ENCODE assay signal across 33 cellular contexts in the genomic region with DNA sequence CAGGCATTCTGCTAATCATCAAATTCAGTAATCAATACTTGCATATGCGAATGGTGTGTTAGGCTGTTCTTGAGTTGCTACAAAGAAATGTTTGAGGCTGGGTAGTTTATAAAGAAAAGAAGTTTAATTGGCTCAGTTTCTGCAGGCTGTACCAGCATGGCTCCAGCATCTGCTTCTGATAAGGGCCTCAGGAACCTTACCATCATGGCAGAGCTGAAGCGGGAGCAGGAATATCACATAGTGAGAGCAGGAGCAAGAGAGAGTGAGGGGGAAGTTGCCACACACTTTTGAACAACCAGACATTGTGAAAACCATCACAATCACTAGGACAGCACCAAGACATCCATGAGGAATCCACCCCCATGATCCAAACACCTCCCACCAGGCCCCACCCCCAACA.
DNase-seq lines count a peak whose midpoint lies in the region; TF ChIP-seq lines count a peak whose summit lies in the region.
"Had no signal": no experiment of that assay in that cellular context is flagged by ENCODE, and none has a peak within 500 bp of the region (broad histone marks: within the 10 kb centered on the region; RNA-seq: fewer than 3 reads in every experiment).

No MANE protein-coding gene starts in this region.

- H3K9me3 Mint-ChIP-seq in neural progenitor cell, result no peaks in the 10 kb centered on the region
- no peaks in the 10 kb centered on the region for H3K9me3 Mint-ChIP-seq in T-helper 2 cell treated with Interferon-gamma antibody and Interleukin-4, amounts not matched to agents 5 μg/mL and 100 μg/mL, for 36 hours

- no peaks in the 10 kb centered on the region for H3K36me3 Mint-ChIP-seq in neural progenitor cell
- H3K36me3 Mint-ChIP-seq in T-helper 2 cell treated with Interferon-gamma antibody and Interleukin-4, amounts not matched to agents 5 μg/mL and 100 μg/mL, for 36 hours (ENCODE audit: low read depth), result no peaks in the 10 kb centered on the region
- H3K36me3 Mint-ChIP-seq: CD14-positive monocyte; CD4-positive, alpha-beta memory T cell; CD4-positive, CD25-positive, alpha-beta regulatory T cell; CD8-positive, alpha-beta memory T cell; CD8-positive, alpha-beta T cell had no signal

- no CpG with 5 or more reads among the region's 2 CpGs for WGBS in mesendoderm (ENCODE audit: extremely low coverage, insufficient coverage, low lambda C conversion rate)
- WGBS in trophoblast cell (ENCODE audit: extremely low coverage, insufficient coverage, insufficient read length), result no CpG with 5 or more reads among the region's 2 CpGs

- no peak overlapping the region for H2BK15ac ChIP-seq in mesendoderm (replicated peaks; ENCODE audit: low read depth)

- H3K4me2 ChIP-seq in mesendoderm (ENCODE audit: low read length), result no peak overlapping the region
- no peak overlapping the region for H3K4me2 ChIP-seq in neural progenitor cell
- no peak overlapping the region for H3K4me2 ChIP-seq in trophoblast cell (ENCODE audit: low read length)
- H3K4me2 ChIP-seq: A549; BLaER1; BLaER1 treated with 17β-estradiol and CSF1 and Interleukin-3, amounts not matched to agents 10 nM and 100 nM had no signal

- H3K4me1 Mint-ChIP-seq in neural progenitor cell, result no peaks in the 10 kb centered on the region
- no peaks in the 10 kb centered on the region for H3K4me1 Mint-ChIP-seq in T-helper 2 cell treated with Interferon-gamma antibody and Interleukin-4, amounts not matched to agents 5 μg/mL and 100 μg/mL, for 36 hours (ENCODE audit: low read depth)
- H3K4me1 Mint-ChIP-seq: B cell; CD14-positive monocyte; CD4-positive, alpha-beta memory T cell; CD4-positive, CD25-positive, alpha-beta regulatory T cell; CD8-positive, alpha-beta memory T cell had no signal

- H4K91ac ChIP-seq in trophoblast cell (ENCODE audit: low read depth, low read length), result no peak overlapping the region

- H3K9ac ChIP-seq in mesendoderm (ENCODE audit: low read length) (no peak overlapping the region), neural progenitor cell (no peak overlapping the region), trophoblast cell (ENCODE audit: low read length) (no peak overlapping the region)
- H3K9ac ChIP-seq: BLaER1; BLaER1 treated with 17β-estradiol and CSF1 and Interleukin-3, amounts not matched to agents 10 nM and 100 nM had no signal

- H3K14ac ChIP-seq in trophoblast cell (ENCODE audit: low read length), result no peak overlapping the region

- H2BK5ac ChIP-seq in mesendoderm (ENCODE audit: low read length) (no peak overlapping the region), trophoblast cell (ENCODE audit: low read depth, low read length, poor library complexity) (no peak overlapping the region)

- peak overlapping the region; percentile 76 for H4K8ac ChIP-seq in mesendoderm (ENCODE audit: low read depth, low read length)
- H4K8ac ChIP-seq in trophoblast cell (ENCODE audit: low read depth, low read length), result no peak overlapping the region

- H3K4me3 ChIP-seq in mesendoderm (ENCODE audit: low read length), result no peak overlapping the region
- no peak overlapping the region for H3K4me3 ChIP-seq in neural progenitor cell
- H3K4me3 ChIP-seq in trophoblast cell (ENCODE audit: low read depth, low read length), result no peak overlapping the region
- H3K4me3 ChIP-seq: A549; BLaER1; BLaER1 treated with 17β-estradiol and CSF1 and Interleukin-3, amounts not matched to agents 10 nM and 100 nM had no signal

- H3K18ac ChIP-seq in mesendoderm (ENCODE audit: low read length) (no peak overlapping the region), trophoblast cell (ENCODE audit: low read length) (no peak overlapping the region)

- no peak overlapping the region for H3K23ac ChIP-seq in mesendoderm (ENCODE audit: low read length)
- no peak overlapping the region for H3K23ac ChIP-seq in trophoblast cell (ENCODE audit: low read length)

- H3K4ac ChIP-seq in mesendoderm (ENCODE audit: low read depth, low read length) (no peak overlapping the region), trophoblast cell (ENCODE audit: low read depth, low read length) (no peak overlapping the region)

- H3K27me3 ChIP-seq in mesendoderm (ENCODE audit: insufficient read depth, low read length, poor library complexity) (no peaks in the 10 kb centered on the region), neural progenitor cell (no peaks in the 10 kb centered on the region), trophoblast cell (ENCODE audit: insufficient read depth, low read length) (no peaks in the 10 kb centered on the region)
- H3K27me3 ChIP-seq: BE2C; BLaER1; BLaER1 treated with 17β-estradiol and CSF1 and Interleukin-3, amounts not matched to agents 10 nM and 100 nM had no signal

- H4K12ac ChIP-seq in trophoblast cell (ENCODE audit: low read depth, low read length), result no peak overlapping the region

- H3K4me1 ChIP-seq in mesendoderm (ENCODE audit: control insufficient read depth, low read depth, low read length) (no peaks in the 10 kb centered on the region), neural progenitor cell (no peaks in the 10 kb centered on the region), trophoblast cell (ENCODE audit: control insufficient read depth in 1 of 2, insufficient read depth in 2 of 2, low read length in 2 of 2) (no peaks in the 10 kb centered on the region)
- H3K4me1 ChIP-seq: A549; BE2C; BLaER1; BLaER1 treated with 17β-estradiol and CSF1 and Interleukin-3, amounts not matched to agents 10 nM and 100 nM had no signal

- H3K4me3 Mint-ChIP-seq in neural progenitor cell, result no peak overlapping the region
- no peak overlapping the region for H3K4me3 Mint-ChIP-seq in T-helper 2 cell treated with Interferon-gamma antibody and Interleukin-4, amounts not matched to agents 5 μg/mL and 100 μg/mL, for 36 hours
- H3K4me3 Mint-ChIP-seq: B cell; CD14-positive monocyte; CD4-positive, alpha-beta memory T cell; CD4-positive, alpha-beta T cell; CD4-positive, CD25-positive, alpha-beta regulatory T cell; CD8-positive, alpha-beta memory T cell; CD8-positive, alpha-beta T cell had no signal

- H3K27me3 Mint-ChIP-seq in neural progenitor cell (ENCODE audit: insufficient read depth, low read depth), result no peaks in the 10 kb centered on the region
- H3K27me3 Mint-ChIP-seq in T-helper 2 cell treated with Interferon-gamma antibody and Interleukin-4, amounts not matched to agents 5 μg/mL and 100 μg/mL, for 36 hours (ENCODE audit: low read depth), result no peaks in the 10 kb centered on the region
- H3K27me3 Mint-ChIP-seq: B cell; CD4-positive, alpha-beta memory T cell; CD4-positive, alpha-beta T cell; CD4-positive, CD25-positive, alpha-beta regulatory T cell; CD8-positive, alpha-beta memory T cell had no signal

- H3K79me2 ChIP-seq in mesendoderm (ENCODE audit: control insufficient read depth, insufficient read depth, low read length), result no peaks in the 10 kb centered on the region
- no peaks in the 10 kb centered on the region for H3K79me2 ChIP-seq in neural progenitor cell (ENCODE audit: low read depth)
- no peaks in the 10 kb centered on the region for H3K79me2 ChIP-seq in trophoblast cell (ENCODE audit: control insufficient read depth, insufficient read depth, low read length, poor library complexity)

- no peak overlapping the region for H3K27ac Mint-ChIP-seq in neural progenitor cell
- no peak overlapping the region for H3K27ac Mint-ChIP-seq in T-helper 2 cell treated with Interferon-gamma antibody and Interleukin-4, amounts not matched to agents 5 μg/mL and 100 μg/mL, for 36 hours
- H3K27ac Mint-ChIP-seq: B cell; CD14-positive monocyte; CD4-positive, alpha-beta memory T cell; CD4-positive, alpha-beta T cell; CD4-positive, CD25-positive, alpha-beta regulatory T cell; CD8-positive, alpha-beta memory T cell; CD8-positive, alpha-beta T cell had no signal

- no peak overlapping the region for H2BK12ac ChIP-seq in trophoblast cell (ENCODE audit: low read length)

- no peaks in the 10 kb centered on the region for H3F3A ChIP-seq in neural progenitor cell (ENCODE audit: low read depth)

- no peak overlapping the region for H2AK5ac ChIP-seq in mesendoderm (ENCODE audit: low read length)
- no peak overlapping the region for H2AK5ac ChIP-seq in trophoblast cell (ENCODE audit: low read length)

- peak overlapping the region; percentile 43 for H2AFZ ChIP-seq in neural progenitor cell (replicated peaks)
- no peak overlapping the region for H2AFZ ChIP-seq in trophoblast cell (ENCODE audit: insufficient read depth, low read length, poor library complexity)

- no peak for DNase-seq in mesendoderm
- no peak for DNase-seq in neural progenitor cell (ENCODE audit: low spot score)
- DNase-seq in trophoblast cell, result peak; percentile 52 to 53
- no peak for DNase-seq in NK-92 (lab: John Stamatoyannopoulos, UW; ENCODE audit: unreplicated experiment)
- no peak for DNase-seq in activated CD4-positive, alpha-beta T cell treated with anti-CD3 and anti-CD28 coated beads for 4 hours
- DNase-seq in T-helper 2 cell treated with Interferon-gamma antibody and Interleukin-4, amounts not matched to agents 5 μg/mL and 100 μg/mL, for 36 hours (ENCODE audit: low spot score), result no peak
- DNase-seq: 8988T; ACHN; AML-193; BE2C; C1 segment of cervical spinal cord; Caco-2; Calu3; CD4-positive, alpha-beta memory T cell; CD4-positive, alpha-beta T cell; CD4-positive, CD25-positive, alpha-beta regulatory T cell; CD8-positive, alpha-beta memory T cell; CD8-positive, alpha-beta T cell; COR-L47; DMS 273 treated with DMSO at 0.1 percent for 48 hours; DMS153; DMS53; DMS79; DMS79 treated with DMSO at 0.1 percent for 48 hours; DND-41; EL had no signal

- H3K27ac ChIP-seq in mesendoderm (ENCODE audit: low read depth, low read length) (no peak overlapping the region), neural progenitor cell (no peak overlapping the region), trophoblast cell (ENCODE audit: low read depth, low read length) (no peak overlapping the region)
- H3K27ac ChIP-seq: 22Rv1; A549; BLaER1; BLaER1 treated with 17β-estradiol and CSF1 and Interleukin-3, amounts not matched to agents 10 nM and 100 nM; C4-2B had no signal

- H3K36me3 ChIP-seq in mesendoderm (ENCODE audit: control insufficient read depth, insufficient read depth, low read length) (no peaks in the 10 kb centered on the region), neural progenitor cell (no peaks in the 10 kb centered on the region), trophoblast cell (ENCODE audit: control insufficient read depth in 1 of 2, insufficient read depth in 2 of 2, low read length in 2 of 2) (no peaks in the 10 kb centered on the region)
- H3K36me3 ChIP-seq: BE2C; BLaER1; BLaER1 treated with 17β-estradiol and CSF1 and Interleukin-3, amounts not matched to agents 10 nM and 100 nM had no signal

- no peak for TF ChIP-seq CTCF in neural progenitor cell (IDR thresholded peaks at IDR 0.05)

- no peaks in the 10 kb centered on the region for H4K20me1 ChIP-seq in neural progenitor cell (ENCODE audit: low read depth)
- H4K20me1 ChIP-seq: BLaER1; BLaER1 treated with 17β-estradiol and CSF1 and Interleukin-3, amounts not matched to agents 10 nM and 100 nM had no signal

- no peak overlapping the region for H2BK120ac ChIP-seq in mesendoderm (ENCODE audit: low read depth, low read length)
- H2BK120ac ChIP-seq in trophoblast cell (ENCODE audit: insufficient read depth, low read length, poor library complexity), result no peak overlapping the region

- H3K79me1 ChIP-seq in mesendoderm (ENCODE audit: low read length) (no peaks in the 10 kb centered on the region), trophoblast cell (ENCODE audit: low read length) (no peaks in the 10 kb centered on the region)

- no peak overlapping the region for H3K56ac ChIP-seq in mesendoderm (ENCODE audit: low read length)

- H4K5ac ChIP-seq in mesendoderm (ENCODE audit: low read length), result no peak overlapping the region

- H3K9me3 ChIP-seq in neural progenitor cell (ENCODE audit: low read depth) (no peaks in the 10 kb centered on the region), trophoblast cell (ENCODE audit: insufficient read depth, low read depth, low read length) (no peaks in the 10 kb centered on the region)
- H3K9me3 ChIP-seq: A549; BE2C; BLaER1; BLaER1 treated with 17β-estradiol and CSF1 and Interleukin-3, amounts not matched to agents 10 nM and 100 nM; Caco-2 had no signal

Comparison
In these comparisons a context has a peak if more than half of its experiments do, and no peak if none do; other contexts are left out.
1. DNase-seq: peak in trophoblast cell (2 of 2); none in mesendoderm (single experiment), neural progenitor cell (single experiment), NK-92 (single experiment), activated CD4-positive, alpha-beta T cell treated with anti-CD3 and anti-CD28 coated beads for 4 hours (0 of 2) and T-helper 2 cell treated with Interferon-gamma antibody and Interleukin-4, amounts not matched to agents 5 μg/mL and 100 μg/mL, for 36 hours (single experiment).